In genomic region chr10:4526426-4526825, GRCh38 we compare ENCODE assay signal across 15 cellular contexts.
"Had no signal": no experiment of that assay in that cellular context is flagged by ENCODE, and none has a peak within 500 bp of the region (broad histone marks: within the 10 kb centered on the region; RNA-seq: fewer than 3 reads in every experiment).

No MANE protein-coding gene starts in this region.

- H3K4me3 ChIP-seq: thyroid gland had no signal

- H3K36me3 Mint-ChIP-seq: WTC11 had no signal

- H3K27me3 ChIP-seq: brain microvascular endothelial cell, thyroid gland had no signal

- H3K9me3 Mint-ChIP-seq: activated T-helper 17 cell treated with anti-CD3 and anti-CD28 coated beads, Interleukin-2, amount 50 U/mL, for 72 hours; endodermal cell; stimulated activated naive CD8-positive, alpha-beta T cell treated with anti-CD3 and anti-CD28 coated beads, Interleukin-15, amount 100 ng/mL, for 72 hours; WTC11 had no signal

- H3K4me1 Mint-ChIP-seq: activated T-helper 17 cell treated with anti-CD3 and anti-CD28 coated beads, Interleukin-2, amount 50 U/mL, for 72 hours; endodermal cell; stimulated activated naive CD8-positive, alpha-beta T cell treated with anti-CD3 and anti-CD28 coated beads, Interleukin-15, amount 100 ng/mL, for 72 hours; WTC11 had no signal

- H3K9me3 ChIP-seq: thyroid gland had no signal

- H3K36me3 ChIP-seq: brain microvascular endothelial cell, thyroid gland had no signal

- H3K27ac ChIP-seq: brain microvascular endothelial cell had no signal

- H3K27ac Mint-ChIP-seq: activated CD8-positive, alpha-beta T cell treated with anti-CD3 and anti-CD28 coated beads, Interleukin-2, amount 10 ng/mL, durations not matched to agents 7 days and 5 days; activated T-helper 17 cell treated with anti-CD3 and anti-CD28 coated beads, Interleukin-2, amount 50 U/mL, for 72 hours; endodermal cell; nephron progenitor cell; stimulated activated naive CD8-positive, alpha-beta T cell treated with anti-CD3 and anti-CD28 coated beads, Interleukin-15, amount 100 ng/mL, for 72 hours; WTC11 had no signal

- H3K4me3 Mint-ChIP-seq: activated CD8-positive, alpha-beta T cell treated with anti-CD3 and anti-CD28 coated beads, Interleukin-2, amount 10 ng/mL, durations not matched to agents 7 days and 5 days; activated T-helper 17 cell treated with anti-CD3 and anti-CD28 coated beads, Interleukin-2, amount 50 U/mL, for 72 hours; endodermal cell; nephron progenitor cell; stimulated activated naive CD8-positive, alpha-beta T cell treated with anti-CD3 and anti-CD28 coated beads, Interleukin-15, amount 100 ng/mL, for 72 hours; WTC11 had no signal

- DNase-seq: activated CD4-positive, alpha-beta T cell treated with anti-CD3 and anti-CD28 coated beads for 48 hours; activated CD8-positive, alpha-beta memory T cell treated with anti-CD3 and anti-CD28 coated beads, Interleukin-2, amount 50 U/mL, for 48 hours; activated CD8-positive, alpha-beta T cell treated with anti-CD3 and anti-CD28 coated beads, Interleukin-2, amount 10 ng/mL, durations not matched to agents 7 days and 5 days; activated naive CD4-positive, alpha-beta T cell treated with anti-CD3 and anti-CD28 coated beads, Interleukin-2, amount 50 U/mL, for 16 hours; brain microvascular endothelial cell; endodermal cell; head of caudate nucleus; nephron progenitor cell; stimulated activated CD4-positive, alpha-beta T cell treated with anti-CD3 and anti-CD28 coated beads, Interleukin-15, amount 100 ng/mL, for 24 hours; stimulated activated CD4-positive, alpha-beta T cell treated with anti-CD3 and anti-CD28 coated beads, Interleukin-4, amount 100 ng/mL, for 24 hours; stimulated activated naive CD8-positive, alpha-beta T cell treated with anti-CD3 and anti-CD28 coated beads, Interleukin-15, amount 100 ng/mL, for 72 hours; T-helper 9 cell; thyroid gland had no signal

- H3K27me3 Mint-ChIP-seq: activated T-helper 17 cell treated with anti-CD3 and anti-CD28 coated beads, Interleukin-2, amount 50 U/mL, for 72 hours had no signal
